Comparison of ENCODE assay signal across 1 cellular context in genomic region chr14:72962829-72963312, GRCh38.
A peak's percentile ranks its signal among the peaks of the same experiment; 100 is the strongest.
TF ChIP-seq lines count a peak whose summit lies in the region.

No MANE protein-coding gene starts in this region.

TF ChIP-seq in HEK293, 187 proteins besides CTCF, POLR2A, EP300 and RAD21 (continued from another document and continues in another):
- no peak for TF ChIP-seq ZBTB49 (tag by site-specific recombination; IDR thresholded peaks at IDR 0.05; ENCODE audit: low read depth)
- TF ChIP-seq KLF1 (tag by site-specific recombination; IDR thresholded peaks at IDR 0.05): no peak; the same call in 1 of the 2 replicates
- TF ChIP-seq GLIS1 (tag by site-specific recombination; IDR thresholded peaks at IDR 0.05): no peak
- TF ChIP-seq ZNF211 (tag by site-specific recombination; IDR thresholded peaks at IDR 0.05; ENCODE audit: low read depth): no peak
- no peak for TF ChIP-seq TCF7L2 (IDR thresholded peaks at IDR 0.05; ENCODE audit: borderline replicate concordance, low read depth, low read length)
- no peak for TF ChIP-seq ZNF23 (tag by site-specific recombination; IDR thresholded peaks at IDR 0.05; ENCODE audit: borderline replicate concordance)
- TF ChIP-seq ZNF777 (tag by site-specific recombination; IDR thresholded peaks at IDR 0.05; ENCODE audit: borderline replicate concordance): no peak
- no peak for TF ChIP-seq ZNF155 (tag by site-specific recombination; IDR thresholded peaks at IDR 0.05)
- no peak for TF ChIP-seq ZNF433 (tag by site-specific recombination; IDR thresholded peaks at IDR 0.05; ENCODE audit: low read depth)
- TF ChIP-seq ZNF555 (tag by site-specific recombination; conservative IDR thresholded peaks at IDR 0.05): no peak
- TF ChIP-seq ZNF48 (tag by site-specific recombination; IDR thresholded peaks at IDR 0.05): no peak
- TF ChIP-seq ZNF501 (tag by site-specific recombination; IDR thresholded peaks at IDR 0.05): peak; percentile 70; the same call in 1 of the 2 replicates
- TF ChIP-seq OVOL3 (tag by site-specific recombination; IDR thresholded peaks at IDR 0.05): no peak
- no peak for TF ChIP-seq ZNF701 (tag by site-specific recombination; IDR thresholded peaks at IDR 0.05)
- no peak for TF ChIP-seq ZBTB21 (tag by site-specific recombination; IDR thresholded peaks at IDR 0.05)
- TF ChIP-seq YY2 (tag by site-specific recombination; IDR thresholded peaks at IDR 0.05): no peak
- peak; percentile 20; the same call in 1 of the 2 replicates for TF ChIP-seq ZNF24 (tag by site-specific recombination; IDR thresholded peaks at IDR 0.05)
- no peak for TF ChIP-seq HOXA7 (CRISPR knock-in tag; IDR thresholded peaks at IDR 0.05; ENCODE audit: borderline replicate concordance)
- TF ChIP-seq SP2 (tag by site-specific recombination; IDR thresholded peaks at IDR 0.05): peak; percentile 37
- no peak for TF ChIP-seq ZNF830 (tag by site-specific recombination; IDR thresholded peaks at IDR 0.05; ENCODE audit: low read depth)
- no peak for TF ChIP-seq ZNF658 (tag by site-specific recombination; IDR thresholded peaks at IDR 0.05)
- TF ChIP-seq ZNF626 (tag by site-specific recombination; IDR thresholded peaks at IDR 0.05): no peak
- no peak for TF ChIP-seq ZNF426 (tag by site-specific recombination; IDR thresholded peaks at IDR 0.05)
- TF ChIP-seq ZEB2 (tag by site-specific recombination; IDR thresholded peaks at IDR 0.05): no peak
- no peak for TF ChIP-seq ZNF785 (tag by site-specific recombination; IDR thresholded peaks at IDR 0.05)
- TF ChIP-seq ZFHX2 (tag by site-specific recombination; conservative IDR thresholded peaks at IDR 0.05): peak; percentile 69
- TF ChIP-seq PRDM2 (tag by site-specific recombination; IDR thresholded peaks at IDR 0.05; ENCODE audit: borderline replicate concordance): no peak
- TF ChIP-seq PRDM6 (tag by site-specific recombination; IDR thresholded peaks at IDR 0.05): no peak
- TF ChIP-seq MEIS1 (CRISPR knock-in tag; IDR thresholded peaks at IDR 0.05; ENCODE audit: borderline replicate concordance): no peak
- no peak for TF ChIP-seq ZNF623 (tag by site-specific recombination; IDR thresholded peaks at IDR 0.05)
- TF ChIP-seq ZNF202 (tag by site-specific recombination; IDR thresholded peaks at IDR 0.05; ENCODE audit: borderline replicate concordance): no peak
- peak; percentile 74; the same call in 1 of the 2 replicates for TF ChIP-seq BCL11A (tag by site-specific recombination; IDR thresholded peaks at IDR 0.05; ENCODE audit: low read depth)
- no peak for TF ChIP-seq ZNF596 (tag by site-specific recombination; IDR thresholded peaks at IDR 0.05)
- TF ChIP-seq ZNF148 (tag by site-specific recombination; IDR thresholded peaks at IDR 0.05; ENCODE audit: borderline replicate concordance): no peak
- no peak for TF ChIP-seq ZNF19 (tag by site-specific recombination; IDR thresholded peaks at IDR 0.05; ENCODE audit: low read depth)
- TF ChIP-seq ZSCAN30 (tag by site-specific recombination; IDR thresholded peaks at IDR 0.05): peak; percentile 72; the same call in 1 of the 2 replicates
- TF ChIP-seq ZNF580 (tag by site-specific recombination; IDR thresholded peaks at IDR 0.05): no peak
- TF ChIP-seq ZNF76 (tag by site-specific recombination; IDR thresholded peaks at IDR 0.05; ENCODE audit: borderline replicate concordance, low read depth): no peak
- no peak for TF ChIP-seq ZNF404 (tag by site-specific recombination; IDR thresholded peaks at IDR 0.05)
- TF ChIP-seq ZNF518A (tag by site-specific recombination; conservative IDR thresholded peaks at IDR 0.05; ENCODE audit: low read depth): no peak
- TF ChIP-seq ZNF140 (tag by site-specific recombination; IDR thresholded peaks at IDR 0.05): no peak
- no peak for TF ChIP-seq GFI1B (tag by site-specific recombination; IDR thresholded peaks at IDR 0.05)
- TF ChIP-seq ZNF146 (tag by site-specific recombination; IDR thresholded peaks at IDR 0.05): no peak
- no peak for TF ChIP-seq HIC1 (tag by site-specific recombination; IDR thresholded peaks at IDR 0.05)
- TF ChIP-seq ZNF837 (tag by site-specific recombination; IDR thresholded peaks at IDR 0.05): no peak
- TF ChIP-seq ZNF747 (tag by site-specific recombination; IDR thresholded peaks at IDR 0.05): no peak
